ENCODE assay signal across 1 cellular context in the genomic region with DNA sequence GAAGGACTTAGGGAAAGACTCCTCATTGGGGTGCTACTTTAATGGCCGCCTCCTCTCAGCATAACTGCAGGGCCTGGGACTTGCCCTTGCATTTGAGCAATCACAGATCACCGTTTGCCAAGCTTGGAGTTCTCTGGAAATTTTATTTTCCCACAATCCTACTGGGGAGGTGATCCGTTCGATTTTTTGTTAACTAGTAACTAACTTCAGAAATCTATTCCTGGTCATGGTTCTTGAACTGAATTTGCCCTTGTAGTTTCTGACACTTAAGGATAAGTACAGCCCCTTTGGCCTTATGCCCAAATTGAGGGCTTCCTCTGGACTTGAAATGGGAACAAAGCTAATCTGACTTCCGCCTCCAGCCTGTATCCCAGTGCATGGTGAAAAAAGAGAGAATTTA.
TF ChIP-seq lines count a peak whose summit lies in the region.

No MANE protein-coding gene starts in this region.

TF ChIP-seq in HepG2, 621 proteins besides CTCF, POLR2A, EP300 and RAD21 (continued from another document):
- TF ChIP-seq, protein P1, sequence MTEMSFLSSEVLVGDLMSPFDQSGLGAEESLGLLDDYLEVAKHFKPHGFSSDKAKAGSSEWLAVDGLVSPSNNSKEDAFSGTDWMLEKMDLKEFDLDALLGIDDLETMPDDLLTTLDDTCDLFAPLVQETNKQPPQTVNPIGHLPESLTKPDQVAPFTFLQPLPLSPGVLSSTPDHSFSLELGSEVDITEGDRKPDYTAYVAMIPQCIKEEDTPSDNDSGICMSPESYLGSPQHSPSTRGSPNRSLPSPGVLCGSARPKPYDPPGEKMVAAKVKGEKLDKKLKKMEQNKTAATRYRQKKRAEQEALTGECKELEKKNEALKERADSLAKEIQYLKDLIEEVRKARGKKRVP (CRISPR knock-in tag; IDR thresholded peaks at IDR 0.05) = no peak
- no peak for TF ChIP-seq HNF4G (IDR thresholded peaks at IDR 0.05; ENCODE audit: borderline replicate concordance, low read depth, low read length)
- no peak for TF ChIP-seq HNF4G (CRISPR knock-in tag; IDR thresholded peaks at IDR 0.05; ENCODE audit: borderline replicate concordance, low read depth)
- TF ChIP-seq SMC3 (IDR thresholded peaks at IDR 0.05; ENCODE audit: low read length) = no peak
- TF ChIP-seq, protein P2, sequence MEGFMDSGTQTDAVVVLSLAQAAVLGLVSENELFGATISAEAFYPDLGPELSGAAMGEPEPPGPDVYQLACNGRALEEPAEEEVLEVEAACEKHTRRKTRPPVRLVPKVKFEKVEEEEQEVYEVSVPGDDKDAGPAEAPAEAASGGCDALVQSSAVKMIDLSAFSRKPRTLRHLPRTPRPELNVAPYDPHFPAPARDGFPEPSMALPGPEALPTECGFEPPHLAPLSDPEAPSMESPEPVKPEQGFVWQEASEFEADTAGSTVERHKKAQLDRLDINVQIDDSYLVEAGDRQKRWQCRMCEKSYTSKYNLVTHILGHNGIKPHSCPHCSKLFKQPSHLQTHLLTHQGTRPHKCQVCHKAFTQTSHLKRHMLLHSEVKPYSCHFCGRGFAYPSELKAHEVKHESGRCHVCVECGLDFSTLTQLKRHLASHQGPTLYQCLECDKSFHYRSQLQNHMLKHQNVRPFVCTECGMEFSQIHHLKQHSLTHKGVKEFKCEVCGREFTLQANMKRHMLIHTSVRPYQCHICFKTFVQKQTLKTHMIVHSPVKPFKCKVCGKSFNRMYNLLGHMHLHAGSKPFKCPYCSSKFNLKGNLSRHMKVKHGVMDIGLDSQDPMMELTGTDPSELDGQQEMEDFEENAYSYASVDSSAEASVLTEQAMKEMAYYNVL (CRISPR knock-in tag; IDR thresholded peaks at IDR 0.05; ENCODE audit: borderline replicate concordance) = no peak
- no peak for TF ChIP-seq IKZF1 (IDR thresholded peaks at IDR 0.05)
- TF ChIP-seq HIVEP1 (CRISPR knock-in tag; IDR thresholded peaks at IDR 0.05) = no peak
- TF ChIP-seq, protein P3, sequence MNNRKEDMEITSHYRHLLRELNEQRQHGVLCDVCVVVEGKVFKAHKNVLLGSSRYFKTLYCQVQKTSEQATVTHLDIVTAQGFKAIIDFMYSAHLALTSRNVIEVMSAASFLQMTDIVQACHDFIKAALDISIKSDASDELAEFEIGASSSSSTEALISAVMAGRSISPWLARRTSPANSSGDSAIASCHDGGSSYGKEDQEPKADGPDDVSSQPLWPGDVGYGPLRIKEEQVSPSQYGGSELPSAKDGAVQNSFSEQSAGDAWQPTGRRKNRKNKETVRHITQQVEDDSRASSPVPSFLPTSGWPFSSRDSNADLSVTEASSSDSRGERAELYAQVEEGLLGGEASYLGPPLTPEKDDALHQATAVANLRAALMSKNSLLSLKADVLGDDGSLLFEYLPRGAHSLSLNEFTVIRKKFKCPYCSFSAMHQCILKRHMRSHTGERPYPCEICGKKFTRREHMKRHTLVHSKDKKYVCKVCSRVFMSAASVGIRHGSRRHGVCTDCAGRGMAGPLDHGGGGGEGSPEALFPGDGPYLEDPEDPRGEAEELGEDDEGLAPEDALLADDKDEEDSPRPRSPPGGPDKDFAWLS (CRISPR knock-in tag; IDR thresholded peaks at IDR 0.05; ENCODE audit: borderline replicate concordance) = no peak
- TF ChIP-seq YY1 (IDR thresholded peaks at IDR 0.05; ENCODE audit: insufficient read depth, insufficient replicate concordance, low read depth, low read length) = peak; percentile 12
- no peak for TF ChIP-seq MTA1 (CRISPR knock-in tag; IDR thresholded peaks at IDR 0.05; ENCODE audit: borderline replicate concordance)
- TF ChIP-seq RARA (CRISPR knock-in tag; IDR thresholded peaks at IDR 0.05) = peak; percentile 25; the same call in 1 of the 2 replicates
- TF ChIP-seq ATAD3A (CRISPR knock-in tag; IDR thresholded peaks at IDR 0.05) = no peak
- TF ChIP-seq, protein P4, sequence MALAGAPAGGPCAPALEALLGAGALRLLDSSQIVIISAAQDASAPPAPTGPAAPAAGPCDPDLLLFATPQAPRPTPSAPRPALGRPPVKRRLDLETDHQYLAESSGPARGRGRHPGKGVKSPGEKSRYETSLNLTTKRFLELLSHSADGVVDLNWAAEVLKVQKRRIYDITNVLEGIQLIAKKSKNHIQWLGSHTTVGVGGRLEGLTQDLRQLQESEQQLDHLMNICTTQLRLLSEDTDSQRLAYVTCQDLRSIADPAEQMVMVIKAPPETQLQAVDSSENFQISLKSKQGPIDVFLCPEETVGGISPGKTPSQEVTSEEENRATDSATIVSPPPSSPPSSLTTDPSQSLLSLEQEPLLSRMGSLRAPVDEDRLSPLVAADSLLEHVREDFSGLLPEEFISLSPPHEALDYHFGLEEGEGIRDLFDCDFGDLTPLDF (CRISPR knock-in tag; IDR thresholded peaks at IDR 0.05) = no peak
- TF ChIP-seq ZNF333 (CRISPR knock-in tag; IDR thresholded peaks at IDR 0.05; ENCODE audit: borderline replicate concordance) = no peak
- no peak for TF ChIP-seq JUN (CRISPR knock-in tag; IDR thresholded peaks at IDR 0.05)
- TF ChIP-seq, protein P5, sequence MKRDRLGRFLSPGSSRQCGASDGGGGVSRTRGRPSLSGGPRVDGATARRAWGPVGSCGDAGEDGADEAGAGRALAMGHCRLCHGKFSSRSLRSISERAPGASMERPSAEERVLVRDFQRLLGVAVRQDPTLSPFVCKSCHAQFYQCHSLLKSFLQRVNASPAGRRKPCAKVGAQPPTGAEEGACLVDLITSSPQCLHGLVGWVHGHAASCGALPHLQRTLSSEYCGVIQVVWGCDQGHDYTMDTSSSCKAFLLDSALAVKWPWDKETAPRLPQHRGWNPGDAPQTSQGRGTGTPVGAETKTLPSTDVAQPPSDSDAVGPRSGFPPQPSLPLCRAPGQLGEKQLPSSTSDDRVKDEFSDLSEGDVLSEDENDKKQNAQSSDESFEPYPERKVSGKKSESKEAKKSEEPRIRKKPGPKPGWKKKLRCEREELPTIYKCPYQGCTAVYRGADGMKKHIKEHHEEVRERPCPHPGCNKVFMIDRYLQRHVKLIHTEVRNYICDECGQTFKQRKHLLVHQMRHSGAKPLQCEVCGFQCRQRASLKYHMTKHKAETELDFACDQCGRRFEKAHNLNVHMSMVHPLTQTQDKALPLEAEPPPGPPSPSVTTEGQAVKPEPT (CRISPR knock-in tag; IDR thresholded peaks at IDR 0.05; ENCODE audit: low read depth) = no peak
- TF ChIP-seq, protein P6, sequence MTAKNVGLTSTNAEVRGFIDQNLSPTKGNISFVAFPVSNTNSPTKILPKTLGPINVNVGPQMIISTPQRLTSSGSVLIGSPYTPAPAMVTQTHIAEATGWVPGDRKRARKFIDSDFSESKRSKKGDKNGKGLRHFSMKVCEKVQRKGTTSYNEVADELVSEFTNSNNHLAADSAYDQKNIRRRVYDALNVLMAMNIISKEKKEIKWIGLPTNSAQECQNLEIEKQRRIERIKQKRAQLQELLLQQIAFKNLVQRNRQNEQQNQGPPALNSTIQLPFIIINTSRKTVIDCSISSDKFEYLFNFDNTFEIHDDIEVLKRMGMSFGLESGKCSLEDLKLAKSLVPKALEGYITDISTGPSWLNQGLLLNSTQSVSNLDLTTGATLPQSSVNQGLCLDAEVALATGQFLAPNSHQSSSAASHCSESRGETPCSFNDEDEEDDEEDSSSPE (CRISPR knock-in tag; IDR thresholded peaks at IDR 0.05) = no peak
- TF ChIP-seq, protein P7, sequence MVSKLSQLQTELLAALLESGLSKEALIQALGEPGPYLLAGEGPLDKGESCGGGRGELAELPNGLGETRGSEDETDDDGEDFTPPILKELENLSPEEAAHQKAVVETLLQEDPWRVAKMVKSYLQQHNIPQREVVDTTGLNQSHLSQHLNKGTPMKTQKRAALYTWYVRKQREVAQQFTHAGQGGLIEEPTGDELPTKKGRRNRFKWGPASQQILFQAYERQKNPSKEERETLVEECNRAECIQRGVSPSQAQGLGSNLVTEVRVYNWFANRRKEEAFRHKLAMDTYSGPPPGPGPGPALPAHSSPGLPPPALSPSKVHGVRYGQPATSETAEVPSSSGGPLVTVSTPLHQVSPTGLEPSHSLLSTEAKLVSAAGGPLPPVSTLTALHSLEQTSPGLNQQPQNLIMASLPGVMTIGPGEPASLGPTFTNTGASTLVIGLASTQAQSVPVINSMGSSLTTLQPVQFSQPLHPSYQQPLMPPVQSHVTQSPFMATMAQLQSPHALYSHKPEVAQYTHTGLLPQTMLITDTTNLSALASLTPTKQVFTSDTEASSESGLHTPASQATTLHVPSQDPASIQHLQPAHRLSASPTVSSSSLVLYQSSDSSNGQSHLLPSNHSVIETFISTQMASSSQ (IDR thresholded peaks at IDR 0.05; ENCODE audit: low read depth) = peak; percentile 60; the same call in 1 of the 2 replicates
- TF ChIP-seq, protein P7 (CRISPR knock-in tag; IDR thresholded peaks at IDR 0.05; ENCODE audit: borderline replicate concordance) = no peak
- TF ChIP-seq MAFG (CRISPR knock-in tag; IDR thresholded peaks at IDR 0.05) = no peak
- TF ChIP-seq, protein P8, sequence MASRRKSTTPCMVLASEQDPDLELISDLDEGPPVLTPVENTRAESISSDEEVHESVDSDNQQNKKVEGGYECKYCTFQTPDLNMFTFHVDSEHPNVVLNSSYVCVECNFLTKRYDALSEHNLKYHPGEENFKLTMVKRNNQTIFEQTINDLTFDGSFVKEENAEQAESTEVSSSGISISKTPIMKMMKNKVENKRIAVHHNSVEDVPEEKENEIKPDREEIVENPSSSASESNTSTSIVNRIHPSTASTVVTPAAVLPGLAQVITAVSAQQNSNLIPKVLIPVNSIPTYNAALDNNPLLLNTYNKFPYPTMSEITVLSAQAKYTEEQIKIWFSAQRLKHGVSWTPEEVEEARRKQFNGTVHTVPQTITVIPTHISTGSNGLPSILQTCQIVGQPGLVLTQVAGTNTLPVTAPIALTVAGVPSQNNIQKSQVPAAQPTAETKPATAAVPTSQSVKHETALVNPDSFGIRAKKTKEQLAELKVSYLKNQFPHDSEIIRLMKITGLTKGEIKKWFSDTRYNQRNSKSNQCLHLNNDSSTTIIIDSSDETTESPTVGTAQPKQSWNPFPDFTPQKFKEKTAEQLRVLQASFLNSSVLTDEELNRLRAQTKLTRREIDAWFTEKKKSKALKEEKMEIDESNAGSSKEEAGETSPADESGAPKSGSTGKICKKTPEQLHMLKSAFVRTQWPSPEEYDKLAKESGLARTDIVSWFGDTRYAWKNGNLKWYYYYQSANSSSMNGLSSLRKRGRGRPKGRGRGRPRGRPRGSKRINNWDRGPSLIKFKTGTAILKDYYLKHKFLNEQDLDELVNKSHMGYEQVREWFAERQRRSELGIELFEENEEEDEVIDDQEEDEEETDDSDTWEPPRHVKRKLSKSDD (CRISPR knock-in tag; IDR thresholded peaks at IDR 0.05; ENCODE audit: low read depth) = no peak
- TF ChIP-seq CREM (IDR thresholded peaks at IDR 0.05) = no peak
- TF ChIP-seq CREM (CRISPR knock-in tag; IDR thresholded peaks at IDR 0.05) = no peak
- TF ChIP-seq, protein P9, sequence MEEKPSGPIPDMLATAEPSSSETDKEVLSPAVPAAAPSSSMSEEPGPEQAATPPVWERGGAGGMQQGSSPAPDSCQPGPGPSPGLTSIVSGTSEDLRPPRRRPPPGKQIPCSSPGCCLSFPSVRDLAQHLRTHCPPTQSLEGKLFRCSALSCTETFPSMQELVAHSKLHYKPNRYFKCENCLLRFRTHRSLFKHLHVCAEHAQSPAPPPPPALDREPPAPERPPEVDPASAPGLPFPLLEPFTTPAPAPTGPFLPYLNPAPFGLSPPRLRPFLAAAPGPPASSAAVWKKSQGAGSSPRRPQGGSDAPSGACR (CRISPR knock-in tag; IDR thresholded peaks at IDR 0.05) = no peak
- TF ChIP-seq ZFP37 (CRISPR knock-in tag; IDR thresholded peaks at IDR 0.05; ENCODE audit: borderline replicate concordance) = no peak
- TF ChIP-seq SMARCC2 (IDR thresholded peaks at IDR 0.05) = no peak
- no peak for TF ChIP-seq FLYWCH1 (CRISPR knock-in tag; IDR thresholded peaks at IDR 0.05)
- TF ChIP-seq, protein P10, sequence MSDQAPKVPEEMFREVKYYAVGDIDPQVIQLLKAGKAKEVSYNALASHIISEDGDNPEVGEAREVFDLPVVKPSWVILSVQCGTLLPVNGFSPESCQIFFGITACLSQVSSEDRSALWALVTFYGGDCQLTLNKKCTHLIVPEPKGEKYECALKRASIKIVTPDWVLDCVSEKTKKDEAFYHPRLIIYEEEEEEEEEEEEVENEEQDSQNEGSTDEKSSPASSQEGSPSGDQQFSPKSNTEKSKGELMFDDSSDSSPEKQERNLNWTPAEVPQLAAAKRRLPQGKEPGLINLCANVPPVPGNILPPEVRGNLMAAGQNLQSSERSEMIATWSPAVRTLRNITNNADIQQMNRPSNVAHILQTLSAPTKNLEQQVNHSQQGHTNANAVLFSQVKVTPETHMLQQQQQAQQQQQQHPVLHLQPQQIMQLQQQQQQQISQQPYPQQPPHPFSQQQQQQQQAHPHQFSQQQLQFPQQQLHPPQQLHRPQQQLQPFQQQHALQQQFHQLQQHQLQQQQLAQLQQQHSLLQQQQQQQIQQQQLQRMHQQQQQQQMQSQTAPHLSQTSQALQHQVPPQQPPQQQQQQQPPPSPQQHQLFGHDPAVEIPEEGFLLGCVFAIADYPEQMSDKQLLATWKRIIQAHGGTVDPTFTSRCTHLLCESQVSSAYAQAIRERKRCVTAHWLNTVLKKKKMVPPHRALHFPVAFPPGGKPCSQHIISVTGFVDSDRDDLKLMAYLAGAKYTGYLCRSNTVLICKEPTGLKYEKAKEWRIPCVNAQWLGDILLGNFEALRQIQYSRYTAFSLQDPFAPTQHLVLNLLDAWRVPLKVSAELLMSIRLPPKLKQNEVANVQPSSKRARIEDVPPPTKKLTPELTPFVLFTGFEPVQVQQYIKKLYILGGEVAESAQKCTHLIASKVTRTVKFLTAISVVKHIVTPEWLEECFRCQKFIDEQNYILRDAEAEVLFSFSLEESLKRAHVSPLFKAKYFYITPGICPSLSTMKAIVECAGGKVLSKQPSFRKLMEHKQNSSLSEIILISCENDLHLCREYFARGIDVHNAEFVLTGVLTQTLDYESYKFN (CRISPR knock-in tag; conservative IDR thresholded peaks at IDR 0.05) = no peak
- TF ChIP-seq HOXA5 (CRISPR knock-in tag; IDR thresholded peaks at IDR 0.05) = no peak
- TF ChIP-seq, protein P11, sequence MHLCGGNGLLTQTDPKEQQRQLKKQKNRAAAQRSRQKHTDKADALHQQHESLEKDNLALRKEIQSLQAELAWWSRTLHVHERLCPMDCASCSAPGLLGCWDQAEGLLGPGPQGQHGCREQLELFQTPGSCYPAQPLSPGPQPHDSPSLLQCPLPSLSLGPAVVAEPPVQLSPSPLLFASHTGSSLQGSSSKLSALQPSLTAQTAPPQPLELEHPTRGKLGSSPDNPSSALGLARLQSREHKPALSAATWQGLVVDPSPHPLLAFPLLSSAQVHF (CRISPR knock-in tag; IDR thresholded peaks at IDR 0.05) = no peak
- TF ChIP-seq POLR2AphosphoS2 (IDR thresholded peaks at IDR 0.05; ENCODE audit: low read depth, low read length) = no peak
- no peak for TF ChIP-seq ZNF33A (CRISPR knock-in tag; IDR thresholded peaks at IDR 0.05; ENCODE audit: borderline replicate concordance)
- no peak for TF ChIP-seq ISL2 (CRISPR knock-in tag; IDR thresholded peaks at IDR 0.05)
- TF ChIP-seq SMYD3 (CRISPR knock-in tag; IDR thresholded peaks at IDR 0.05) = no peak
